Comparison of ENCODE assay signal across 9 cellular contexts in genomic region chr1:63322944-63323865, GRCh38. TPM values are rescaled to one million over a fixed set of nuclear protein-coding genes. Genes with fewer than 3 reads are reported as not detected.
DNase-seq lines count a peak whose midpoint lies in the region; ATAC-seq and TF ChIP-seq lines count a peak whose summit lies in the region.
"Had no signal": no experiment of that assay in that cellular context is flagged by ENCODE, and none has a peak within 500 bp of the region (broad histone marks: within the 10 kb centered on the region; RNA-seq: fewer than 3 reads in every experiment).

No MANE protein-coding gene starts in this region.

- no peak for TF ChIP-seq CTCF in GM12864 (IDR thresholded peaks at IDR 0.05; ENCODE audit: low read depth, low read length, missing control alignments)

- H3K27me3 ChIP-seq in iPS DF 6.9 (ENCODE audit: control insufficient read depth, insufficient read depth, low read length): no peaks in the 10 kb centered on the region; the same call in 1 of the 2 replicates

- H3K36me3 ChIP-seq in iPS DF 6.9 (ENCODE audit: control insufficient read depth, insufficient read depth, low read length): no peaks in the 10 kb centered on the region

- H3K27ac ChIP-seq in iPS DF 6.9 (ENCODE audit: low read length): no peak overlapping the region

- no peaks in the 10 kb centered on the region for H3K9me3 ChIP-seq in iPS DF 6.9 (ENCODE audit: control insufficient read depth, insufficient read depth, low read length)

- H3K4me1 ChIP-seq in iPS DF 6.9 (ENCODE audit: control insufficient read depth, insufficient read depth, low read length): peaks cover 6% of the 10 kb centered on the region; the same call in 1 of the 2 replicates

- no peak for DNase-seq in GM12864 (ENCODE audit: low read depth)
- peak; percentile 75 to 79 for DNase-seq in NCI-H1930 (lab: John Stamatoyannopoulos, UW)
- peak; percentile 76 for DNase-seq in activated CD8-positive, alpha-beta memory T cell treated with anti-CD3 and anti-CD28 coated beads, Interleukin-2, amount 50 U/mL, for 48 hours
- no peak for DNase-seq in iPS DF 6.9 (ENCODE audit: low read depth, low spot score)
- DNase-seq in stimulated activated CD4-positive, alpha-beta T cell treated with anti-CD3 and anti-CD28 coated beads, Interleukin-4, amount 100 ng/mL, for 1 hour: peak; percentile 42
- no peak for DNase-seq in C1 segment of cervical spinal cord (lab: John Stamatoyannopoulos, UW)
- no peak for DNase-seq in posterior vena cava (ENCODE audit: low spot score)

- ATAC-seq in GM18502 (IDR thresholded peaks at IDR 0.05; ENCODE audit: poor library complexity, unreplicated experiment): no peak

- intact Hi-C loops in posterior vena cava (cut with DNase I): no loop called here

- no CpG with 5 or more reads among the region's 104 CpGs for WGBS in iPS DF 6.9 (ENCODE audit: insufficient coverage, insufficient read length)

- peak overlapping the region; percentile 76 for H3K4me3 ChIP-seq in GM12864 (ENCODE audit: low read depth, low read length)
- H3K4me3 ChIP-seq in iPS DF 6.9 (ENCODE audit: low read length): peak overlapping the region; percentile 68

RNA-seq across cellular contexts. Expression of gene FOXD3, which starts 0.8 kb away (rescaled TPM):
- under 1 TPM; 0.14 to 0.19 TPM for total RNA-seq in posterior vena cava
- total RNA-seq: T-helper 1 cell treated with Interleukin-12 subunit alpha and Interleukin-12 subunit beta and Interleukin-4 antibody, amounts not matched to agents 30 ng/mL and 1 ng/mL, for 36 hours had no signal

RNA-seq across cellular contexts. Expression of gene ALG6, which starts 44.2 kb away (rescaled TPM):
- 1 to 10 TPM; 7.3 to 8.6 TPM for total RNA-seq in posterior vena cava

Comparison
In these comparisons a context has a peak if more than half of its experiments do, and no peak if none do; other contexts are left out.
1. DNase-seq: peak in NCI-H1930 (2 of 2), activated CD8-positive, alpha-beta memory T cell treated with anti-CD3 and anti-CD28 coated beads, Interleukin-2, amount 50 U/mL, for 48 hours (single experiment) and stimulated activated CD4-positive, alpha-beta T cell treated with anti-CD3 and anti-CD28 coated beads, Interleukin-4, amount 100 ng/mL, for 1 hour (single experiment); none in GM12864 (single experiment), iPS DF 6.9 (single experiment), C1 segment of cervical spinal cord (0 of 14) and posterior vena cava (single experiment).